Comparison of ENCODE assay signal across 1 cellular context in the genomic region with DNA sequence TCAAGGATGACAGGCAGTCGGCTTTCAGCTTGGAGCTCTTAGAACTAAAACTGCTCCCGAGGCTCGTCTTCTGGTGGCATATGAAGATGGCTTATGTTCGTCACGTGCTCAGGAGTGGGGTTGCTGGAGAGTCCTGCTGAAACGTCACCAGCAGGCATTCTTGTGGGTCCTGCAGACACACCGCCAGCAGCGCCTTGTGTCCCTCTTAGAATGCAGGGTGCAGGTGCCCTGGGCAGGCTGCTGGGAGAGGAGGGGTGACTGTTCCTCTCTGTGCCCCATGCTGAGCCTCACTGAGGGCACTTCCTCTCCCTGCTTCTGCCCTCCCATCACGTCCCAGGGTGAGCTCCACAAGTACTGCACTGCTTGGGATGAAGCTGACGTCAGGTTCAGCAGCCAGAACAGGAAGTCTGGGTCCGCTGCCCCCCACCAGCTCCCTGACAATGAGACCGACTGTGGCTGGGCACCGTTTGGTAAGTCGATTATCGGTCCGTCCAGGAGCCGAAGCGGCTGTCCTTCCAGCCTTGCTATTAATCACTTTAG.
TF ChIP-seq lines count a peak whose summit lies in the region.

No MANE protein-coding gene starts in this region.

TF ChIP-seq in GM12878, 131 proteins besides CTCF, POLR2A, EP300 and RAD21 (continued from another document):
- TF ChIP-seq, protein P1, sequence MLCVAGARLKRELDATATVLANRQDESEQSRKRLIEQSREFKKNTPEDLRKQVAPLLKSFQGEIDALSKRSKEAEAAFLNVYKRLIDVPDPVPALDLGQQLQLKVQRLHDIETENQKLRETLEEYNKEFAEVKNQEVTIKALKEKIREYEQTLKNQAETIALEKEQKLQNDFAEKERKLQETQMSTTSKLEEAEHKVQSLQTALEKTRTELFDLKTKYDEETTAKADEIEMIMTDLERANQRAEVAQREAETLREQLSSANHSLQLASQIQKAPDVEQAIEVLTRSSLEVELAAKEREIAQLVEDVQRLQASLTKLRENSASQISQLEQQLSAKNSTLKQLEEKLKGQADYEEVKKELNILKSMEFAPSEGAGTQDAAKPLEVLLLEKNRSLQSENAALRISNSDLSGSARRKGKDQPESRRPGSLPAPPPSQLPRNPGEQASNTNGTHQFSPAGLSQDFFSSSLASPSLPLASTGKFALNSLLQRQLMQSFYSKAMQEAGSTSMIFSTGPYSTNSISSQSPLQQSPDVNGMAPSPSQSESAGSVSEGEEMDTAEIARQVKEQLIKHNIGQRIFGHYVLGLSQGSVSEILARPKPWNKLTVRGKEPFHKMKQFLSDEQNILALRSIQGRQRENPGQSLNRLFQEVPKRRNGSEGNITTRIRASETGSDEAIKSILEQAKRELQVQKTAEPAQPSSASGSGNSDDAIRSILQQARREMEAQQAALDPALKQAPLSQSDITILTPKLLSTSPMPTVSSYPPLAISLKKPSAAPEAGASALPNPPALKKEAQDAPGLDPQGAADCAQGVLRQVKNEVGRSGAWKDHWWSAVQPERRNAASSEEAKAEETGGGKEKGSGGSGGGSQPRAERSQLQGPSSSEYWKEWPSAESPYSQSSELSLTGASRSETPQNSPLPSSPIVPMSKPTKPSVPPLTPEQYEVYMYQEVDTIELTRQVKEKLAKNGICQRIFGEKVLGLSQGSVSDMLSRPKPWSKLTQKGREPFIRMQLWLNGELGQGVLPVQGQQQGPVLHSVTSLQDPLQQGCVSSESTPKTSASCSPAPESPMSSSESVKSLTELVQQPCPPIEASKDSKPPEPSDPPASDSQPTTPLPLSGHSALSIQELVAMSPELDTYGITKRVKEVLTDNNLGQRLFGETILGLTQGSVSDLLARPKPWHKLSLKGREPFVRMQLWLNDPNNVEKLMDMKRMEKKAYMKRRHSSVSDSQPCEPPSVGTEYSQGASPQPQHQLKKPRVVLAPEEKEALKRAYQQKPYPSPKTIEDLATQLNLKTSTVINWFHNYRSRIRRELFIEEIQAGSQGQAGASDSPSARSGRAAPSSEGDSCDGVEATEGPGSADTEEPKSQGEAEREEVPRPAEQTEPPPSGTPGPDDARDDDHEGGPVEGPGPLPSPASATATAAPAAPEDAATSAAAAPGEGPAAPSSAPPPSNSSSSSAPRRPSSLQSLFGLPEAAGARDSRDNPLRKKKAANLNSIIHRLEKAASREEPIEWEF (IDR thresholded peaks at IDR 0.05; ENCODE audit: insufficient replicate concordance, low read depth, low read length), result no peak
- TF ChIP-seq NR2C2 (IDR thresholded peaks at IDR 0.05; ENCODE audit: borderline replicate concordance, control insufficient read depth, insufficient read length, low read depth) (no peak), RCOR1 (conservative IDR thresholded peaks at IDR 0.05; ENCODE audit: low read depth, low read length) (no peak), MYC (IDR thresholded peaks at IDR 0.05; ENCODE audit: insufficient read depth, insufficient read length, insufficient replicate concordance, low read length, severe bottlenecking) (no peak), MTA2 (IDR thresholded peaks at IDR 0.05; ENCODE audit: low read depth) (no peak), HDGF (IDR thresholded peaks at IDR 0.05) (peak; percentile 40; the same call in 1 of the 2 replicates), RAD51 (IDR thresholded peaks at IDR 0.05) (peak; percentile 47)
- TF ChIP-seq, protein P2, sequence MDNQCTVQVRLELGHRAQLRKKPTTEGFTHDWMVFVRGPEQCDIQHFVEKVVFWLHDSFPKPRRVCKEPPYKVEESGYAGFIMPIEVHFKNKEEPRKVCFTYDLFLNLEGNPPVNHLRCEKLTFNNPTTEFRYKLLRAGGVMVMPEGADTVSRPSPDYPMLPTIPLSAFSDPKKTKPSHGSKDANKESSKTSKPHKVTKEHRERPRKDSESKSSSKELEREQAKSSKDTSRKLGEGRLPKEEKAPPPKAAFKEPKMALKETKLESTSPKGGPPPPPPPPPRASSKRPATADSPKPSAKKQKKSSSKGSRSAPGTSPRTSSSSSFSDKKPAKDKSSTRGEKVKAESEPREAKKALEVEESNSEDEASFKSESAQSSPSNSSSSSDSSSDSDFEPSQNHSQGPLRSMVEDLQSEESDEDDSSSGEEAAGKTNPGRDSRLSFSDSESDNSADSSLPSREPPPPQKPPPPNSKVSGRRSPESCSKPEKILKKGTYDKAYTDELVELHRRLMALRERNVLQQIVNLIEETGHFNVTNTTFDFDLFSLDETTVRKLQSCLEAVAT (IDR thresholded peaks at IDR 0.05), result peak; percentile 78; the same call in 1 of the 2 replicates
- TF ChIP-seq, protein P3, sequence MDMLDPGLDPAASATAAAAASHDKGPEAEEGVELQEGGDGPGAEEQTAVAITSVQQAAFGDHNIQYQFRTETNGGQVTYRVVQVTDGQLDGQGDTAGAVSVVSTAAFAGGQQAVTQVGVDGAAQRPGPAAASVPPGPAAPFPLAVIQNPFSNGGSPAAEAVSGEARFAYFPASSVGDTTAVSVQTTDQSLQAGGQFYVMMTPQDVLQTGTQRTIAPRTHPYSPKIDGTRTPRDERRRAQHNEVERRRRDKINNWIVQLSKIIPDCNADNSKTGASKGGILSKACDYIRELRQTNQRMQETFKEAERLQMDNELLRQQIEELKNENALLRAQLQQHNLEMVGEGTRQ (IDR thresholded peaks at IDR 0.05; ENCODE audit: borderline replicate concordance, low read depth, low read length), result peak; percentile 18; the same call in 1 of the 2 replicates
